Comparison of ENCODE assay signal across 1 cellular context in genomic region chr20:35539756-35540212, GRCh38.
TF ChIP-seq lines count a peak whose summit lies in the region.

No MANE protein-coding gene starts in this region.

TF ChIP-seq in GM12878, 131 proteins besides CTCF, POLR2A, EP300 and RAD21 (continued from another document):
- TF ChIP-seq, protein P1, sequence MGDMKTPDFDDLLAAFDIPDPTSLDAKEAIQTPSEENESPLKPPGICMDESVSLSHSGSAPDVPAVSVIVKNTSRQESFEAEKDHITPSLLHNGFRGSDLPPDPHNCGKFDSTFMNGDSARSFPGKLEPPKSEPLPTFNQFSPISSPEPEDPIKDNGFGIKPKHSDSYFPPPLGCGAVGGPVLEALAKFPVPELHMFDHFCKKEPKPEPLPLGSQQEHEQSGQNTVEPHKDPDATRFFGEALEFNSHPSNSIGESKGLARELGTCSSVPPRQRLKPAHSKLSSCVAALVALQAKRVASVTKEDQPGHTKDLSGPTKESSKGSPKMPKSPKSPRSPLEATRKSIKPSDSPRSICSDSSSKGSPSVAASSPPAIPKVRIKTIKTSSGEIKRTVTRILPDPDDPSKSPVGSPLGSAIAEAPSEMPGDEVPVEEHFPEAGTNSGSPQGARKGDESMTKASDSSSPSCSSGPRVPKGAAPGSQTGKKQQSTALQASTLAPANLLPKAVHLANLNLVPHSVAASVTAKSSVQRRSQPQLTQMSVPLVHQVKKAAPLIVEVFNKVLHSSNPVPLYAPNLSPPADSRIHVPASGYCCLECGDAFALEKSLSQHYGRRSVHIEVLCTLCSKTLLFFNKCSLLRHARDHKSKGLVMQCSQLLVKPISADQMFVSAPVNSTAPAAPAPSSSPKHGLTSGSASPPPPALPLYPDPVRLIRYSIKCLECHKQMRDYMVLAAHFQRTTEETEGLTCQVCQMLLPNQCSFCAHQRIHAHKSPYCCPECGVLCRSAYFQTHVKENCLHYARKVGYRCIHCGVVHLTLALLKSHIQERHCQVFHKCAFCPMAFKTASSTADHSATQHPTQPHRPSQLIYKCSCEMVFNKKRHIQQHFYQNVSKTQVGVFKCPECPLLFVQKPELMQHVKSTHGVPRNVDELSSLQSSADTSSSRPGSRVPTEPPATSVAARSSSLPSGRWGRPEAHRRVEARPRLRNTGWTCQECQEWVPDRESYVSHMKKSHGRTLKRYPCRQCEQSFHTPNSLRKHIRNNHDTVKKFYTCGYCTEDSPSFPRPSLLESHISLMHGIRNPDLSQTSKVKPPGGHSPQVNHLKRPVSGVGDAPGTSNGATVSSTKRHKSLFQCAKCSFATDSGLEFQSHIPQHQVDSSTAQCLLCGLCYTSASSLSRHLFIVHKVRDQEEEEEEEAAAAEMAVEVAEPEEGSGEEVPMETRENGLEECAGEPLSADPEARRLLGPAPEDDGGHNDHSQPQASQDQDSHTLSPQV (IDR thresholded peaks at IDR 0.05), result no peak
- no peak for TF ChIP-seq REST (IDR thresholded peaks at IDR 0.05; ENCODE audit: low read depth, low read length)
